Comparison of ENCODE assay signal across 1 cellular context in genomic region chr5:65191554-65192126, GRCh38.
TF ChIP-seq lines count a peak whose summit lies in the region.

No MANE protein-coding gene starts in this region.

TF ChIP-seq in SK-N-SH treated with all-trans-retinoic acid at 6 μM for 48 hours, 23 proteins besides CTCF, POLR2A, EP300 and RAD21 (continued from another document):
- TF ChIP-seq TSHZ2 (CRISPR knock-in tag; IDR thresholded peaks at IDR 0.05): no peak
- TF ChIP-seq ZFP30 (CRISPR knock-in tag; IDR thresholded peaks at IDR 0.05): no peak
- no peak for TF ChIP-seq CSRNP3 (CRISPR knock-in tag; IDR thresholded peaks at IDR 0.05)
- TF ChIP-seq POU6F1 (CRISPR knock-in tag; IDR thresholded peaks at IDR 0.05; ENCODE audit: borderline replicate concordance, low read depth): no peak
- no peak for TF ChIP-seq PATZ1 (CRISPR knock-in tag; IDR thresholded peaks at IDR 0.05; ENCODE audit: borderline replicate concordance)
- TF ChIP-seq ESRRG (CRISPR knock-in tag; IDR thresholded peaks at IDR 0.05): no peak
- TF ChIP-seq ARNTL (CRISPR knock-in tag; IDR thresholded peaks at IDR 0.05; ENCODE audit: borderline replicate concordance, low read depth): no peak
- no peak for TF ChIP-seq GLIS3 (CRISPR knock-in tag; IDR thresholded peaks at IDR 0.05)
- TF ChIP-seq ZC3H10 (CRISPR knock-in tag; IDR thresholded peaks at IDR 0.05): no peak
- no peak for TF ChIP-seq CSDC2 (CRISPR knock-in tag; IDR thresholded peaks at IDR 0.05)
- TF ChIP-seq ZNF8 (CRISPR knock-in tag; IDR thresholded peaks at IDR 0.05): no peak
